ENCODE assay signal across 8 cellular contexts in the genomic region with DNA sequence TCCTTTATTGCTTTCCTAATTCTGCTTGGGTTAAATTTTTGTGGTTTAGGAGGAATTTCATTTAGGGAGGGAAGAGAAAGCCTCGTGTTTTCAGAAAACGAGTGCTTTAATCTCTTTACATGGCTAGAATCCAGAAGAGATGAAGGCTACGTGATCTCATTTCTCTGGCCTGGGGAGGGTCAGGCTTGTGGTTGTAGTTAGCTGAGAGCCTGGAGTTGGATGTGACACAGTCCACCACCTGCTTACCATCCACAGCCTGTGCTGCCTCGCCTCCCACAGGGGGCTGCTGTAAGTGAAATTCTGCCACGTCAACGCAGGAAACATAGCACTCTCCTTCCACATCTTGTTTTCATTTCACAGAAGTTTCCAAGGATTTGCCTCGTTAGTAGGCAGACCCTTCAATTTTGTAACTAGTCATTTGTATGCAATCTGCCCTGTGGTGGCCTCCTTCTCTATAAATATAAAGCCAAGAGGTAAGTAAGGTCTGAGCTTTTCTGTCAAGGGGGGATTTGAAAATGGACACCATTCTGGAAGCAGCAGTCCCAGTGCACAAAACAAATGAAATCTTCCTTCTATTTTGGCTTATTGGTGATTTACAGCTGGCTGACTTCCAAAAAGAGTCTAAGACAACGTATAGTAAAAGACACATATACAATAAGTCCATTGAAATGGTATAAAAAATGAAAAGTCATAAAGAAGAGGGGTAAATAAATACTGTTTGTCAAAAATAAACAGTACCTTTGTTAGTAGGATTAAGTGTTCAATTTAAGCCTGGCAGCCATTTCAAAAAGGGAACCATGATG. TPM values are rescaled to one million over a fixed set of nuclear protein-coding genes. Genes with fewer than 3 reads are reported as not detected.
DNase-seq lines count a peak whose midpoint lies in the region; ATAC-seq and TF ChIP-seq lines count a peak whose summit lies in the region.

No MANE protein-coding gene starts in this region.

- CTCF ChIA-PET in RWPE1 (lab: Yijun Ruan, JAX), result no interaction called here

- intact Hi-C loops in sciatic nerve (cut with DNase I), result no loop called here

- H3K4me3 Mint-ChIP-seq in stimulated activated naive B cell treated with anti-CD40 and anti-IgM and Interleukin-4, amounts not matched to agents 10 μg/mL and 1 μg/mL and 100 μg/mL, for 72 hours, result no peak overlapping the region

- H3K27me3 Mint-ChIP-seq in stimulated activated naive B cell treated with anti-CD40 and anti-IgM and Interleukin-4, amounts not matched to agents 10 μg/mL and 1 μg/mL and 100 μg/mL, for 72 hours, result peaks cover 40 to 70% of the 10 kb centered on the region in 2 donors

- POLR2A ChIA-PET in RWPE1 (lab: Yijun Ruan, JAX; ENCODE audit: low non-redundant PET), result no interaction called here

- peak overlapping the region; percentile 76 for H3K27ac ChIP-seq in RWPE1

- ATAC-seq in sciatic nerve, result peak; percentile 85
- ATAC-seq in GM18511 (IDR thresholded peaks at IDR 0.05; ENCODE audit: unreplicated experiment), result no peak
- ATAC-seq in stimulated activated naive B cell treated with anti-CD40 and anti-IgM and Interleukin-4, amounts not matched to agents 10 μg/mL and 1 μg/mL and 100 μg/mL, for 72 hours (replicated peaks), result no peak

- peaks cover 0 to 4% of the 10 kb centered on the region in 2 donors for H3K36me3 Mint-ChIP-seq in stimulated activated naive B cell treated with anti-CD40 and anti-IgM and Interleukin-4, amounts not matched to agents 10 μg/mL and 1 μg/mL and 100 μg/mL, for 72 hours

- DNase-seq in GM04504 (ENCODE audit: low read depth), result peak; percentile 93
- DNase-seq in RWPE1 (ENCODE audit: low spot score), result no peak
- DNase-seq in fibroblast of the aortic adventitia (ENCODE audit: low read depth), result peak; percentile 100
- DNase-seq in sciatic nerve (ENCODE audit: low spot score), result peak; percentile 70
- no peak for DNase-seq in NCI-H2029 treated with DMSO at 0.1 percent for 48 hours (lab: John Stamatoyannopoulos, UW)
- no peak for DNase-seq in stimulated activated naive CD4-positive, alpha-beta T cell (lab: John Stamatoyannopoulos, UW)
- no peak for DNase-seq in stimulated activated naive B cell treated with anti-CD40 and anti-IgM and Interleukin-4, amounts not matched to agents 10 μg/mL and 1 μg/mL and 100 μg/mL, for 72 hours

- H3K4me1 Mint-ChIP-seq in stimulated activated naive B cell treated with anti-CD40 and anti-IgM and Interleukin-4, amounts not matched to agents 10 μg/mL and 1 μg/mL and 100 μg/mL, for 72 hours, result peaks cover 7 to 9% of the 10 kb centered on the region in 2 donors

- no peaks in the 10 kb centered on the region for H3K9me3 Mint-ChIP-seq in stimulated activated naive B cell treated with anti-CD40 and anti-IgM and Interleukin-4, amounts not matched to agents 10 μg/mL and 1 μg/mL and 100 μg/mL, for 72 hours

- peak overlapping the region; percentile 77 for H3K4me3 ChIP-seq in fibroblast of the aortic adventitia (ENCODE audit: low read depth, low read length)

- no peak for TF ChIP-seq CTCF in RWPE1 (conservative IDR thresholded peaks at IDR 0.05; ENCODE audit: low read depth)
- peak; percentile 23 for TF ChIP-seq CTCF in fibroblast of the aortic adventitia (IDR thresholded peaks at IDR 0.05; ENCODE audit: insufficient read depth, low read length)

- H3K27ac Mint-ChIP-seq in stimulated activated naive B cell treated with anti-CD40 and anti-IgM and Interleukin-4, amounts not matched to agents 10 μg/mL and 1 μg/mL and 100 μg/mL, for 72 hours, result no peak overlapping the region

RNA-seq across cellular contexts. Expression of gene GXYLT2, which starts 3.4 kb away (rescaled TPM):
- 47.8 and 59.7 TPM in 2 replicates for total RNA-seq in fibroblast of the aortic adventitia (ENCODE audit: low replicate concordance)
- total RNA-seq in sciatic nerve, result 22.7 TPM

RNA-seq across cellular contexts. Expression of gene SHQ1, which starts 43.0 kb away (rescaled TPM):
- 21.5 and 39.2 TPM in 2 replicates for total RNA-seq in fibroblast of the aortic adventitia (ENCODE audit: low replicate concordance)
- total RNA-seq in sciatic nerve, result 16.2 TPM

Comparison
In these comparisons a context has a peak if more than half of its experiments do, and no peak if none do; other contexts are left out.
1. DNase-seq: peak in GM04504 (single experiment), fibroblast of the aortic adventitia (single experiment) and sciatic nerve (single experiment); none in RWPE1 (single experiment), NCI-H2029 treated with DMSO at 0.1 percent for 48 hours (single experiment), stimulated activated naive CD4-positive, alpha-beta T cell (0 of 6) and stimulated activated naive B cell treated with anti-CD40 and anti-IgM and Interleukin-4, amounts not matched to agents 10 μg/mL and 1 μg/mL and 100 μg/mL, for 72 hours (single experiment).